29 cellular contexts compared by ENCODE assay signal in genomic region chr16:52621651-52622050, GRCh38.
"Had no signal": no experiment of that assay in that cellular context is flagged by ENCODE, and none has a peak within 500 bp of the region (broad histone marks: within the 10 kb centered on the region; RNA-seq: fewer than 3 reads in every experiment).

No MANE protein-coding gene starts in this region.

- DNase-seq: dermis blood vessel endothelial cell; effector memory CD4-positive, alpha-beta T cell; erythroblast; heart left ventricle; kidney; left cardiac atrium; left lung; mesendoderm; midbrain; naive thymus-derived CD8-positive, alpha-beta T cell; nephron progenitor cell; pancreas; stimulated activated CD4-positive, alpha-beta T cell treated with anti-CD3 and anti-CD28 coated beads, Interleukin-12 subunit alpha, Interleukin-12 subunit beta, amount 100 ng/mL, for 4 hours; stimulated activated CD4-positive, alpha-beta T cell treated with anti-CD3 and anti-CD28 coated beads, Interleukin-1b, Interleukin-23, amount 100 ng/mL, for 48 hours; stimulated activated CD4-positive, alpha-beta T cell treated with anti-CD3 and anti-CD28 coated beads, Interleukin-4, amount 100 ng/mL, for 1 hour; stimulated activated CD8-positive, alpha-beta memory T cell treated with anti-CD3 and anti-CD28 coated beads, Interleukin-4, amount 100 ng/mL, for 48 hours; stimulated activated naive CD4-positive, alpha-beta T cell; stimulated activated naive CD8-positive, alpha-beta T cell treated with anti-CD3 and anti-CD28 coated beads, Interleukin-15, amount 100 ng/mL, for 72 hours; transverse colon had no signal

- H3K27ac Mint-ChIP-seq: naive thymus-derived CD8-positive, alpha-beta T cell; nephron progenitor cell had no signal

- H3K27me3 ChIP-seq: gastroesophageal sphincter, left lung, neutrophil, pancreas, right atrium auricular region, suprapubic skin, transverse colon, vagina had no signal

- ATAC-seq: gastroesophageal sphincter; heart left ventricle; left cardiac atrium; left lung; naive thymus-derived CD8-positive, alpha-beta T cell; pancreas; sciatic nerve; stimulated activated naive CD8-positive, alpha-beta T cell treated with anti-CD3 and anti-CD28 coated beads, Interleukin-15, amount 100 ng/mL, for 72 hours had no signal

- FAIRE-seq: endothelial cell of umbilical vein, kidney, pancreas had no signal

- H3K4me1 Mint-ChIP-seq: naive thymus-derived CD8-positive, alpha-beta T cell; nephron progenitor cell; stimulated activated naive CD8-positive, alpha-beta T cell treated with anti-CD3 and anti-CD28 coated beads, Interleukin-15, amount 100 ng/mL, for 72 hours had no signal

- H3K9me3 Mint-ChIP-seq: nephron progenitor cell had no signal

- H3K36me3 ChIP-seq: gastroesophageal sphincter, heart left ventricle, left lung, neutrophil, pancreas, right atrium auricular region, suprapubic skin, transverse colon, vagina had no signal

- H3K27me3 Mint-ChIP-seq: stimulated activated naive CD8-positive, alpha-beta T cell treated with anti-CD3 and anti-CD28 coated beads, Interleukin-15, amount 100 ng/mL, for 72 hours had no signal

- H3K4me3 Mint-ChIP-seq: naive thymus-derived CD8-positive, alpha-beta T cell; nephron progenitor cell; stimulated activated naive CD8-positive, alpha-beta T cell treated with anti-CD3 and anti-CD28 coated beads, Interleukin-15, amount 100 ng/mL, for 72 hours had no signal

- H3K36me3 Mint-ChIP-seq: naive thymus-derived CD8-positive, alpha-beta T cell had no signal

- H3K4me3 ChIP-seq: coronary artery, gastroesophageal sphincter, heart left ventricle, hepatocyte, left lung, pancreas, right atrium auricular region, smooth muscle cell, suprapubic skin, transverse colon, vagina had no signal
